Comparison of ENCODE assay signal across 8 cellular contexts in the genomic region with DNA sequence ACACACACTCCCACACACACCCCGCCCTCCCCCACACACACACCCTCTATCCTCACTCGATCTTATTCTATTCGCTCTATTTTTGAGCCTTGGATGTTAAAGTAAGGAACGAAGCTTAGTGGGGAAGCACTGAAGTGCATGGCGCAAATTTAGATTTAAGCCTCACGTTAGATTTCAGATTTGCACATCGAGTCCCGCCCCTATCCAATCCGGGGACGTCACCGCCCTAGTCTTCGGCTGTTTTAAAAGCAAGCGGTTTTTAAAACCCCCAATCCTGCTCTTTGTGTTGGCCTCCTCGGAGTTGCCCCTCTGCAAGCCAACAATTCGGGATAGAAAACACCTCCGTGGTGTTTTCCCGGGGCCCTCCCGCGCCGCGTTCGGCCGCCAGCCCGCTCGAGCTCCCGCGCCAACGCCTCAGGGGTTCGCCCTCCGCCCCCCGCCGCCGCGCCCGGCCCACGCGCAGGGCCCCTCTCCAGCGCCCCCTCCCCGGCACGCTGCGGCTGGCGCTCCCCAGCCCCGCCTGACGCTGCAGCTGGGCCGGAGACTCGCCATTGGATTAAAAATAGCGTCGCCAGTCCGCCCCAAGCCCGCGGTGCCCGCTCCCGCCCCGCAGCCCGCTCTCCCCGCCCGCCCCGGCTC. TPM values are rescaled to one million over a fixed set of nuclear protein-coding genes. Genes with fewer than 3 reads are reported as not detected.
DNase-seq lines count a peak whose midpoint lies in the region; ATAC-seq and TF ChIP-seq lines count a peak whose summit lies in the region.

A gene with protein sequence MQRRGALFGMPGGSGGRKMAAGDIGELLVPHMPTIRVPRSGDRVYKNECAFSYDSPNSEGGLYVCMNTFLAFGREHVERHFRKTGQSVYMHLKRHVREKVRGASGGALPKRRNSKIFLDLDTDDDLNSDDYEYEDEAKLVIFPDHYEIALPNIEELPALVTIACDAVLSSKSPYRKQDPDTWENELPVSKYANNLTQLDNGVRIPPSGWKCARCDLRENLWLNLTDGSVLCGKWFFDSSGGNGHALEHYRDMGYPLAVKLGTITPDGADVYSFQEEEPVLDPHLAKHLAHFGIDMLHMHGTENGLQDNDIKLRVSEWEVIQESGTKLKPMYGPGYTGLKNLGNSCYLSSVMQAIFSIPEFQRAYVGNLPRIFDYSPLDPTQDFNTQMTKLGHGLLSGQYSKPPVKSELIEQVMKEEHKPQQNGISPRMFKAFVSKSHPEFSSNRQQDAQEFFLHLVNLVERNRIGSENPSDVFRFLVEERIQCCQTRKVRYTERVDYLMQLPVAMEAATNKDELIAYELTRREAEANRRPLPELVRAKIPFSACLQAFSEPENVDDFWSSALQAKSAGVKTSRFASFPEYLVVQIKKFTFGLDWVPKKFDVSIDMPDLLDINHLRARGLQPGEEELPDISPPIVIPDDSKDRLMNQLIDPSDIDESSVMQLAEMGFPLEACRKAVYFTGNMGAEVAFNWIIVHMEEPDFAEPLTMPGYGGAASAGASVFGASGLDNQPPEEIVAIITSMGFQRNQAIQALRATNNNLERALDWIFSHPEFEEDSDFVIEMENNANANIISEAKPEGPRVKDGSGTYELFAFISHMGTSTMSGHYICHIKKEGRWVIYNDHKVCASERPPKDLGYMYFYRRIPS (plus strand): TSS at position 574 of the 639 bp plus-strand sequence. CDS start 186 bp downstream, outside the sequence.

- ATAC-seq in GM19025 (IDR thresholded peaks at IDR 0.05; ENCODE audit: low read depth, unreplicated experiment) (peak; percentile 65), HG03175 (IDR thresholded peaks at IDR 0.05; ENCODE audit: unreplicated experiment) (peak; percentile 60), right lobe of liver (peak; percentile 63 to 83 (median 80))

- TF ChIP-seq CTCF in BE2C (IDR thresholded peaks at IDR 0.05; ENCODE audit: low read depth, low read length), result no peak
- TF ChIP-seq CTCF in dorsolateral prefrontal cortex (IDR thresholded peaks at IDR 0.05 in 54 of 56, conservative IDR thresholded peaks at IDR 0.05 in 2 of 56; ENCODE audit: low read depth in 1 of 56, partially characterized antibody in 56 of 56), result peak in 14 of 56 donors; percentile 2 to 29 (median 13)
- no peak for TF ChIP-seq CTCF in right lobe of liver (IDR thresholded peaks at IDR 0.05)

- no peaks in the 10 kb centered on the region; the same call in 1 of the 2 replicates for H3K36me3 ChIP-seq in BE2C
- H3K36me3 ChIP-seq in right lobe of liver, result no peaks in the 10 kb centered on the region

- H3K27ac ChIP-seq in dorsolateral prefrontal cortex (peak within 1 kb of the TSS; percentile 84 to 99 (median 96)), right lobe of liver (peak within 1 kb of the TSS; percentile 75 to 86 (median 84))

- H3K27me3 ChIP-seq in BE2C, result no peaks in the 10 kb centered on the region
- no peaks in the 10 kb centered on the region for H3K27me3 ChIP-seq in dorsolateral prefrontal cortex
- H3K27me3 ChIP-seq in right lobe of liver, result no peaks in the 10 kb centered on the region

- H3K27ac Mint-ChIP-seq in activated CD4-positive, alpha-beta T cell treated with anti-CD3 and anti-CD28 coated beads, Interleukin-2, amount 10 ng/mL, durations not matched to agents 24 days and 14 days, result peak within 1 kb of the TSS; percentile 92

- peak within 1 kb of the TSS; percentile 93 for H3K4me3 Mint-ChIP-seq in activated CD4-positive, alpha-beta T cell treated with anti-CD3 and anti-CD28 coated beads, Interleukin-2, amount 10 ng/mL, durations not matched to agents 24 days and 14 days

- no peaks in the 10 kb centered on the region for H3K9me3 Mint-ChIP-seq in activated CD4-positive, alpha-beta T cell treated with anti-CD3 and anti-CD28 coated beads, Interleukin-2, amount 10 ng/mL, durations not matched to agents 24 days and 14 days

- TF ChIP-seq POLR2A in right lobe of liver (IDR thresholded peaks at IDR 0.05), result no peak

- H3K9me3 ChIP-seq in BE2C (no peaks in the 10 kb centered on the region), right lobe of liver (no peaks in the 10 kb centered on the region)

- peaks cover 5% of the 10 kb centered on the region for H3K4me1 ChIP-seq in BE2C
- no peaks in the 10 kb centered on the region for H3K4me1 ChIP-seq in right lobe of liver

- peaks cover 15% of the 10 kb centered on the region for H3K27me3 Mint-ChIP-seq in activated CD4-positive, alpha-beta T cell treated with anti-CD3 and anti-CD28 coated beads, Interleukin-2, amount 10 ng/mL, durations not matched to agents 24 days and 14 days

- DNase-seq in BE2C (peak; percentile 86), NCI-H510A (lab: John Stamatoyannopoulos, UW) (peak; percentile 60), dorsolateral prefrontal cortex (peak; percentile 63 to 88 (median 74)), right lobe of liver (peak; percentile 72 to 78 (median 78))
- peak; percentile 88 for DNase-seq in activated CD4-positive, alpha-beta T cell treated with anti-CD3 and anti-CD28 coated beads, Interleukin-2, amount 10 ng/mL, durations not matched to agents 24 days and 14 days
- DNase-seq in stimulated activated CD4-positive, alpha-beta T cell treated with anti-CD3 and anti-CD28 coated beads, Interleukin-4, amount 100 ng/mL, for 24 hours, result peak; percentile 60

- intact Hi-C loops in activated CD4-positive, alpha-beta T cell treated with anti-CD3 and anti-CD28 coated beads, Interleukin-2, amount 10 ng/mL, durations not matched to agents 24 days and 14 days (cut with micrococcal nuclease), result loop anchor here (1.0 to 2.0 kb wide), 3 partner anchors 43 to 950 kb away; a partner anchor contains a TSS
- intact Hi-C loops in dorsolateral prefrontal cortex (cut with DNase I) (loop anchor here (2.0 to 5.0 kb wide), 3 partner anchors 48 to 115 kb away; a partner anchor contains a TSS), right lobe of liver (cut with DNase I) (no loop called here)

- whole genome bisulfite sequencing in right lobe of liver (ENCODE audit: insufficient coverage, low coverage, low lambda C conversion rate, missing lambda C conversion rate), result under 1% methylated on average over 13 of the region's 58 CpGs

- H3K4me1 Mint-ChIP-seq in activated CD4-positive, alpha-beta T cell treated with anti-CD3 and anti-CD28 coated beads, Interleukin-2, amount 10 ng/mL, durations not matched to agents 24 days and 14 days, result peaks cover 16% of the 10 kb centered on the region

- peaks cover 8% of the 10 kb centered on the region for H3K36me3 Mint-ChIP-seq in activated CD4-positive, alpha-beta T cell treated with anti-CD3 and anti-CD28 coated beads, Interleukin-2, amount 10 ng/mL, durations not matched to agents 24 days and 14 days (ENCODE audit: low read depth)

- H3K4me3 ChIP-seq in BE2C (ENCODE audit: low read depth, low read length), result peak within 1 kb of the TSS; percentile 99
- peak within 1 kb of the TSS; percentile 67 to 94 (median 84) for H3K4me3 ChIP-seq in dorsolateral prefrontal cortex
- H3K4me3 ChIP-seq in right lobe of liver, result peak within 1 kb of the TSS; percentile 75 to 90 (median 82)

RNA-seq across cellular contexts. Expression of the gene that starts here (rescaled TPM):
- polyA plus RNA-seq in BE2C (2012; ENCODE audit: insufficient read depth, insufficient read length, low read depth), result 7.5 TPM
- 13.3 and 15.3 TPM in 2 replicates for total RNA-seq in activated CD4-positive, alpha-beta T cell treated with anti-CD3 and anti-CD28 coated beads, Interleukin-2, amount 10 ng/mL, durations not matched to agents 24 days and 14 days
- total RNA-seq in dorsolateral prefrontal cortex (10 to 100 TPM in 117 of 120 experiments, 1 to 10 TPM in 3; 9.0 to 20.1 (median 14.3) TPM), right lobe of liver (10 to 100 TPM in 1 of 6 experiments, 1 to 10 TPM in 5; 6.0 to 11.1 (median 6.9) TPM)

Comparison
In these comparisons a context has a peak if more than half of its experiments do, and no peak if none do; other contexts are left out.
1. Peak in every context shown above with its lines: DNase-seq, ATAC-seq, H3K4me3 ChIP-seq and H3K27ac ChIP-seq.
2. intact Hi-C loops: an anchor here in activated CD4-positive, alpha-beta T cell treated with anti-CD3 and anti-CD28 coated beads, Interleukin-2, amount 10 ng/mL, durations not matched to agents 24 days and 14 days (1.0 to 2.0 kb wide) and dorsolateral prefrontal cortex (2.0 to 5.0 kb wide); none called in right lobe of liver.